In the genomic region with DNA sequence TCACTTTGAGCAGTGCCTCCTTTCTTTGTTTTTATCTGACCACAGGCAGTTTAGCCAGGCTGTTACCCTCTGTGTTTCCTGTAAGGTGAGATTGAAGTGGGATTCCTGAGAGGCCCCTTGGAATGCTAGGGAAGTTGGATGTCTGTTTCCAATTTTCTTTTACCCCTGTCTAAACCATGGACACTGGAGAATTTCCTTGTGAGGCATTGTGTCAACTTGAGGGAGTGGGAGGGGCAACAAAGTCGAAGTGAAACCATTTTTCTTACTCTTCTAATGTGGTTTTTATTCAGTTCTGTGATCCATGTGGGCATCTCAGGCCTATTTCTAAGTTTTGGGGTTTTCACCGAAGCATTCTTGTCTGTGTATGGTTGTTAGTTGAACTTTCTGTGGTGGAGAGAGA, we compare ENCODE assay signal across 27 cellular contexts.
A peak's percentile ranks its signal among the peaks of the same experiment; 100 is the strongest.
DNase-seq lines count a peak whose midpoint lies in the region; TF ChIP-seq lines count a peak whose summit lies in the region.
"Had no signal": no experiment of that assay in that cellular context is flagged by ENCODE, and none has a peak within 500 bp of the region (broad histone marks: within the 10 kb centered on the region; RNA-seq: fewer than 3 reads in every experiment).

No MANE protein-coding gene starts in this region.

- H4K91ac ChIP-seq in mesenchymal stem cell (ENCODE audit: low read length), result no peak overlapping the region

- no peaks in the 10 kb centered on the region for H3K36me3 Mint-ChIP-seq in HFFc6 (ENCODE audit: low read depth)
- H3K36me3 Mint-ChIP-seq: activated CD4-positive, alpha-beta memory T cell treated with anti-CD3 and anti-CD28 coated beads for 36 hours; stimulated activated effector memory CD8-positive, alpha-beta T cell treated with anti-CD3 and anti-CD28 coated beads, Interleukin-12 subunit alpha, Interleukin-12 subunit beta, amount 100 ng/mL, for 72 hours had no signal

- no peak overlapping the region for H3K14ac ChIP-seq in mesenchymal stem cell (ENCODE audit: low read length in 2 of 2)

- H3K4me3 ChIP-seq in BLaER1, result no peak overlapping the region
- H3K4me3 ChIP-seq in mesenchymal stem cell (ENCODE audit: insufficient read depth in 1 of 2, low read depth in 1 of 2, low read length in 2 of 2), result no peak overlapping the region
- H3K4me3 ChIP-seq in brain microvascular endothelial cell (ENCODE audit: low read depth, low read length), result no peak overlapping the region
- no peak overlapping the region for H3K4me3 ChIP-seq in SJCRH30
- H3K4me3 ChIP-seq: dorsolateral prefrontal cortex, pancreas, right atrium auricular region, spleen had no signal

- no peaks in the 10 kb centered on the region for H3K27me3 Mint-ChIP-seq in HFFc6 (ENCODE audit: insufficient read depth)
- H3K27me3 Mint-ChIP-seq: naive B cell had no signal

- no peaks in the 10 kb centered on the region for H4K20me1 ChIP-seq in BLaER1

- H3K23ac ChIP-seq in mesenchymal stem cell (ENCODE audit: low read length in 2 of 2), result no peak overlapping the region

- no peak overlapping the region for H2BK5ac ChIP-seq in mesenchymal stem cell (ENCODE audit: low read depth, low read length, poor library complexity, severe bottlenecking)

- H3K9ac ChIP-seq in BLaER1, result no peak overlapping the region
- H3K9ac ChIP-seq in mesenchymal stem cell (ENCODE audit: low read length), result no peak overlapping the region

- peaks cover 16% of the 10 kb centered on the region for H3K4me1 Mint-ChIP-seq in HFFc6 (ENCODE audit: low read depth)
- H3K4me1 Mint-ChIP-seq: naive B cell; stimulated activated effector memory CD8-positive, alpha-beta T cell treated with anti-CD3 and anti-CD28 coated beads, Interleukin-12 subunit alpha, Interleukin-12 subunit beta, amount 100 ng/mL, for 72 hours had no signal

- H3K79me1 ChIP-seq in mesenchymal stem cell (replicated peaks; ENCODE audit: low read length, poor library complexity, severe bottlenecking), result no peaks in the 10 kb centered on the region

- H3K9me3 Mint-ChIP-seq in HFFc6, result no peaks in the 10 kb centered on the region
- H3K9me3 Mint-ChIP-seq: activated CD4-positive, alpha-beta memory T cell treated with anti-CD3 and anti-CD28 coated beads for 36 hours had no signal

- H3K36me3 ChIP-seq in BLaER1 (no peaks in the 10 kb centered on the region), mesenchymal stem cell (ENCODE audit: control insufficient read depth in 1 of 2, insufficient read depth in 2 of 2, low read depth in 1 of 2, low read length in 2 of 2) (no peaks in the 10 kb centered on the region), brain microvascular endothelial cell (replicated peaks) (no peaks in the 10 kb centered on the region), SJCRH30 (no peaks in the 10 kb centered on the region)
- H3K36me3 ChIP-seq: pancreas, right atrium auricular region, spleen had no signal

- H4K8ac ChIP-seq in mesenchymal stem cell (ENCODE audit: low read length), result no peak overlapping the region

- no peak for TF ChIP-seq CTCF in HFFc6 (IDR thresholded peaks at IDR 0.05)
- TF ChIP-seq CTCF in brain microvascular endothelial cell (IDR thresholded peaks at IDR 0.05; ENCODE audit: low read depth, low read length, missing control alignments), result no peak

- no peak overlapping the region for H3K4ac ChIP-seq in mesenchymal stem cell (ENCODE audit: low read depth in 1 of 2, low read length in 2 of 2)

- H2BK12ac ChIP-seq in mesenchymal stem cell (ENCODE audit: low read length in 2 of 2), result no peak overlapping the region

- peak overlapping the region; percentile 54 for H2AK5ac ChIP-seq in mesenchymal stem cell (ENCODE audit: low read length, severe bottlenecking)

- no peaks in the 10 kb centered on the region for H3K9me3 ChIP-seq in BLaER1
- H3K9me3 ChIP-seq in mesenchymal stem cell (ENCODE audit: control insufficient read depth, low read length), result peaks cover 4% of the 10 kb centered on the region
- H3K9me3 ChIP-seq in SJCRH30 (replicated peaks), result no peaks in the 10 kb centered on the region
- H3K9me3 ChIP-seq: pancreas, right atrium auricular region had no signal

- peak overlapping the region; percentile 62; the same call in 1 of the 2 replicates for H3K27ac Mint-ChIP-seq in HFFc6
- H3K27ac Mint-ChIP-seq: activated CD4-positive, alpha-beta memory T cell treated with anti-CD3 and anti-CD28 coated beads for 36 hours; activated naive CD8-positive, alpha-beta T cell; naive B cell; stimulated activated effector memory CD8-positive, alpha-beta T cell treated with anti-CD3 and anti-CD28 coated beads, Interleukin-12 subunit alpha, Interleukin-12 subunit beta, amount 100 ng/mL, for 72 hours had no signal

- H2AFZ ChIP-seq in mesenchymal stem cell (ENCODE audit: low read depth, low read length), result no peak overlapping the region

- H3K4me2 ChIP-seq in BLaER1 (0 out of 2 replicates have a peak overlapping the region, but pooled peaks have one; percentile 6), mesenchymal stem cell (ENCODE audit: low read length, poor library complexity, severe bottlenecking) (no peak overlapping the region)

- no peak overlapping the region for H3K18ac ChIP-seq in mesenchymal stem cell (ENCODE audit: low read depth in 1 of 2, low read length in 2 of 2)

- no peak for DNase-seq in HFFc6
- DNase-seq in RPMI7951 (ENCODE audit: low read depth), result peak; percentile 1
- no peak for DNase-seq in mesenchymal stem cell
- no peak for DNase-seq in NCI-H1105 treated with DMSO at 0.1 percent for 48 hours (lab: John Stamatoyannopoulos, UW)
- DNase-seq in brain microvascular endothelial cell, result no peak
- DNase-seq in SJCRH30, result no peak
- no peak for DNase-seq in A172 (ENCODE audit: low spot score)
- DNase-seq: activated CD4-positive, alpha-beta memory T cell treated with anti-CD3 and anti-CD28 coated beads for 36 hours; activated CD4-positive, CD25-positive, alpha-beta regulatory T cell; activated CD8-positive, alpha-beta memory T cell treated with anti-CD3 and anti-CD28 coated beads, Interleukin-2, amount 50 U/mL, for 48 hours; C1 segment of cervical spinal cord; DMS79 treated with DMSO at 0.1 percent for 48 hours; dorsolateral prefrontal cortex; Karpas-422; naive B cell; NCI-H1105; NCI-H2081 treated with DMSO at 0.1 percent for 48 hours; NCI-H345; NCI-H748 treated with DMSO at 0.1 percent for 48 hours; pancreas; spleen; stimulated activated CD4-positive, alpha-beta T cell treated with anti-CD3 and anti-CD28 coated beads, Interleukin-2, amount 100 ng/mL, for 48 hours; substantia nigra had no signal

- H2BK120ac ChIP-seq in mesenchymal stem cell (ENCODE audit: low read depth, low read length), result no peak overlapping the region

- H3K4me1 ChIP-seq in BLaER1 (peaks cover 6% of the 10 kb centered on the region; the same call in 1 of the 2 replicates), mesenchymal stem cell (ENCODE audit: control insufficient read depth, insufficient read depth, low read depth, low read length) (peaks cover 2% of the 10 kb centered on the region), SJCRH30 (no peaks in the 10 kb centered on the region)
- H3K4me1 ChIP-seq: pancreas, right atrium auricular region, spleen had no signal

- 78% methylated on average over 1 of the region's 2 CpGs for whole genome bisulfite sequencing in mesenchymal stem cell

- in situ Hi-C loops in brain microvascular endothelial cell (cut with HindIII; ENCODE audit: low pct_ligation_motif_present, low sequenced_read_pairs), result no loop called here

- H3K27me3 ChIP-seq in BLaER1, result no peaks in the 10 kb centered on the region
- H3K27me3 ChIP-seq in mesenchymal stem cell (ENCODE audit: control insufficient read depth in 1 of 2, insufficient read depth in 1 of 2, low read length in 2 of 2), result no peaks in the 10 kb centered on the region
- H3K27me3 ChIP-seq in brain microvascular endothelial cell (replicated peaks), result no peaks in the 10 kb centered on the region
- H3K27me3 ChIP-seq in SJCRH30, result no peaks in the 10 kb centered on the region
- H3K27me3 ChIP-seq: pancreas, right atrium auricular region, spleen had no signal

- H2BK15ac ChIP-seq in mesenchymal stem cell (ENCODE audit: low read depth, poor library complexity, severe bottlenecking), result no peak overlapping the region

- H3K4me3 Mint-ChIP-seq in HFFc6, result peak overlapping the region; percentile 71
- H3K4me3 Mint-ChIP-seq: activated CD4-positive, alpha-beta memory T cell treated with anti-CD3 and anti-CD28 coated beads for 36 hours; activated naive CD8-positive, alpha-beta T cell; naive B cell; stimulated activated effector memory CD8-positive, alpha-beta T cell treated with anti-CD3 and anti-CD28 coated beads, Interleukin-12 subunit alpha, Interleukin-12 subunit beta, amount 100 ng/mL, for 72 hours had no signal

- H3K27ac ChIP-seq in BLaER1, result no peak overlapping the region
- H3K27ac ChIP-seq in mesenchymal stem cell (ENCODE audit: low read length, poor library complexity, severe bottlenecking), result no peak overlapping the region
- H3K27ac ChIP-seq in brain microvascular endothelial cell, result no peak overlapping the region
- H3K27ac ChIP-seq in SJCRH30, result no peak overlapping the region
- H3K27ac ChIP-seq: dorsolateral prefrontal cortex, pancreas, right atrium auricular region, spleen had no signal
